Comparison of ENCODE assay signal across 1 cellular context in the genomic region with DNA sequence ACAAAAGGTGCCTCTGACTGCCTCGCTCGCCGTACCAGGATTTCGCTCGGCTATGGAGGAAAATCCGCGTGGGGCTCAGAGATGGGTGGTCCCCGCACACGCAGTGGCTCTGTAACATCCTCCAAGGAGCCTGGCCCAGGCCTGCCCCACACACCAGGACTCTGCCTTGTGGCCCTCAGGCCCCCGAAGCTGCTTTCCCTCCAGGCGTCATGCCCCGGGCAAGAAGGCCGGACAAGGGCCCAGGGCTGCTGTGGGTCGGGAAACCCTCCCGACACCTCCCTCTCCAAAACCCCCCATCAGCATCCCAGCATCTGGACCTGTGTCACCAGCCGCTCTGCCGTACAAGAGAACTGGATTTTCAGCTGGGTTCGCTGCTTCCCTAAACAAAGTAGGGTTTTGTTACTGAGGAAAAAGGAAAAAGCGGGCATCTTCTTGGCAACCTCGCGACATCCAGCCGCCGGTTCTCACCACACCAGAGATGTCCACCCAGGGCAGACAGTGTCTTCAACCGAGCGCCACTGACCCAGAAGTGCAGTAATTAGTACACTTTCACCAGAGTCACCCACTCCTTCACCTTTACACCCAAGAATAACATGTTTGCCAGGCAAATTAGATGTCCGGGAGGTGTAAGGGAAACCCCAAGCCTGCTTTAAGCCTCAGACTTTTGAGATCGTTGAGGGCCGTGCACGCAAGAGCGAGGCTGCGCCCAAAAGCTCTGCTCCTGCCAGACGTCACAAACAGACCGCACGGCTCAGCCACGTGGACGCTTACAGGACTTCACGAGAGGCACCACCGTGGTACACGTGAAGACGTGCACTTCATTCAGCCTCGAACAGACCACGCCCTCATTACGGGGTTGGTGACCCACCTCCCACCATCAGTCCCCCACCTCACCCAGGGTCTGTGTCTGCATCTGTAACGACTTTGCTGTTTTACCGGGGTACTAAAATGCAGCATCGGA.
TF ChIP-seq lines count a peak whose summit lies in the region.

No MANE protein-coding gene starts in this region.

TF ChIP-seq in WTC11, 78 proteins besides CTCF, POLR2A, EP300 and RAD21 (continued from another document):
- TF ChIP-seq, protein P1, sequence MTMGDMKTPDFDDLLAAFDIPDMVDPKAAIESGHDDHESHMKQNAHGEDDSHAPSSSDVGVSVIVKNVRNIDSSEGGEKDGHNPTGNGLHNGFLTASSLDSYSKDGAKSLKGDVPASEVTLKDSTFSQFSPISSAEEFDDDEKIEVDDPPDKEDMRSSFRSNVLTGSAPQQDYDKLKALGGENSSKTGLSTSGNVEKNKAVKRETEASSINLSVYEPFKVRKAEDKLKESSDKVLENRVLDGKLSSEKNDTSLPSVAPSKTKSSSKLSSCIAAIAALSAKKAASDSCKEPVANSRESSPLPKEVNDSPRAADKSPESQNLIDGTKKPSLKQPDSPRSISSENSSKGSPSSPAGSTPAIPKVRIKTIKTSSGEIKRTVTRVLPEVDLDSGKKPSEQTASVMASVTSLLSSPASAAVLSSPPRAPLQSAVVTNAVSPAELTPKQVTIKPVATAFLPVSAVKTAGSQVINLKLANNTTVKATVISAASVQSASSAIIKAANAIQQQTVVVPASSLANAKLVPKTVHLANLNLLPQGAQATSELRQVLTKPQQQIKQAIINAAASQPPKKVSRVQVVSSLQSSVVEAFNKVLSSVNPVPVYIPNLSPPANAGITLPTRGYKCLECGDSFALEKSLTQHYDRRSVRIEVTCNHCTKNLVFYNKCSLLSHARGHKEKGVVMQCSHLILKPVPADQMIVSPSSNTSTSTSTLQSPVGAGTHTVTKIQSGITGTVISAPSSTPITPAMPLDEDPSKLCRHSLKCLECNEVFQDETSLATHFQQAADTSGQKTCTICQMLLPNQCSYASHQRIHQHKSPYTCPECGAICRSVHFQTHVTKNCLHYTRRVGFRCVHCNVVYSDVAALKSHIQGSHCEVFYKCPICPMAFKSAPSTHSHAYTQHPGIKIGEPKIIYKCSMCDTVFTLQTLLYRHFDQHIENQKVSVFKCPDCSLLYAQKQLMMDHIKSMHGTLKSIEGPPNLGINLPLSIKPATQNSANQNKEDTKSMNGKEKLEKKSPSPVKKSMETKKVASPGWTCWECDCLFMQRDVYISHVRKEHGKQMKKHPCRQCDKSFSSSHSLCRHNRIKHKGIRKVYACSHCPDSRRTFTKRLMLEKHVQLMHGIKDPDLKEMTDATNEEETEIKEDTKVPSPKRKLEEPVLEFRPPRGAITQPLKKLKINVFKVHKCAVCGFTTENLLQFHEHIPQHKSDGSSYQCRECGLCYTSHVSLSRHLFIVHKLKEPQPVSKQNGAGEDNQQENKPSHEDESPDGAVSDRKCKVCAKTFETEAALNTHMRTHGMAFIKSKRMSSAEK (CRISPR knock-in tag; IDR thresholded peaks at IDR 0.05; ENCODE audit: borderline replicate concordance), result no peak
- TF ChIP-seq, protein P2, sequence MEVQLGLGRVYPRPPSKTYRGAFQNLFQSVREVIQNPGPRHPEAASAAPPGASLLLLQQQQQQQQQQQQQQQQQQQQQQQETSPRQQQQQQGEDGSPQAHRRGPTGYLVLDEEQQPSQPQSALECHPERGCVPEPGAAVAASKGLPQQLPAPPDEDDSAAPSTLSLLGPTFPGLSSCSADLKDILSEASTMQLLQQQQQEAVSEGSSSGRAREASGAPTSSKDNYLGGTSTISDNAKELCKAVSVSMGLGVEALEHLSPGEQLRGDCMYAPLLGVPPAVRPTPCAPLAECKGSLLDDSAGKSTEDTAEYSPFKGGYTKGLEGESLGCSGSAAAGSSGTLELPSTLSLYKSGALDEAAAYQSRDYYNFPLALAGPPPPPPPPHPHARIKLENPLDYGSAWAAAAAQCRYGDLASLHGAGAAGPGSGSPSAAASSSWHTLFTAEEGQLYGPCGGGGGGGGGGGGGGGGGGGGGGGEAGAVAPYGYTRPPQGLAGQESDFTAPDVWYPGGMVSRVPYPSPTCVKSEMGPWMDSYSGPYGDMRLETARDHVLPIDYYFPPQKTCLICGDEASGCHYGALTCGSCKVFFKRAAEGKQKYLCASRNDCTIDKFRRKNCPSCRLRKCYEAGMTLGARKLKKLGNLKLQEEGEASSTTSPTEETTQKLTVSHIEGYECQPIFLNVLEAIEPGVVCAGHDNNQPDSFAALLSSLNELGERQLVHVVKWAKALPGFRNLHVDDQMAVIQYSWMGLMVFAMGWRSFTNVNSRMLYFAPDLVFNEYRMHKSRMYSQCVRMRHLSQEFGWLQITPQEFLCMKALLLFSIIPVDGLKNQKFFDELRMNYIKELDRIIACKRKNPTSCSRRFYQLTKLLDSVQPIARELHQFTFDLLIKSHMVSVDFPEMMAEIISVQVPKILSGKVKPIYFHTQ (CRISPR knock-in tag; IDR thresholded peaks at IDR 0.05), result no peak
- TF ChIP-seq ZNF317 (CRISPR knock-in tag; IDR thresholded peaks at IDR 0.05; ENCODE audit: borderline replicate concordance, low read depth) (no peak), NR2C2 (CRISPR knock-in tag; IDR thresholded peaks at IDR 0.05) (no peak)
